8 cellular contexts compared by ENCODE assay signal in genomic region chr19:50432221-50432626, GRCh38. TPM values are rescaled to one million over a fixed set of nuclear protein-coding genes. Genes with fewer than 3 reads are reported as not detected.
A peak's percentile ranks its signal among the peaks of the same experiment; 100 is the strongest.
DNase-seq lines count a peak whose midpoint lies in the region; ATAC-seq, FAIRE-seq and TF ChIP-seq lines count a peak whose summit lies in the region.

No MANE protein-coding gene starts in this region.

- no peaks in the 10 kb centered on the region for H3K36me3 ChIP-seq in breast epithelium
- no peaks in the 10 kb centered on the region for H3K36me3 ChIP-seq in mucosa of rectum (ENCODE audit: control insufficient read depth in 2 of 2, insufficient read depth in 2 of 2, low read length in 2 of 2)
- no peaks in the 10 kb centered on the region for H3K36me3 ChIP-seq in kidney (ENCODE audit: control insufficient read depth in 1 of 2, insufficient read depth in 2 of 2, low read length in 2 of 2)

- peak overlapping the region; percentile 41 to 48 for H3K9ac ChIP-seq in mucosa of rectum (ENCODE audit: low read depth in 1 of 2, low read length in 2 of 2)
- H3K9ac ChIP-seq in kidney (ENCODE audit: low read length in 2 of 2) = no peak overlapping the region

- TF ChIP-seq CTCF in Calu3 (IDR thresholded peaks at IDR 0.05; ENCODE audit: unreplicated experiment) = no peak
- no peak for TF ChIP-seq CTCF in breast epithelium (IDR thresholded peaks at IDR 0.05)
- TF ChIP-seq CTCF in kidney (IDR thresholded peaks at IDR 0.05; ENCODE audit: borderline replicate concordance, extremely low read depth, insufficient read depth) = no peak

- no peak for TF ChIP-seq POLR2A in breast epithelium (IDR thresholded peaks at IDR 0.05)

- H3K4me3 Mint-ChIP-seq in Calu3 (ENCODE audit: low read depth, unreplicated experiment) = peak overlapping the region; percentile 75

- H3K4me1 ChIP-seq in breast epithelium = peaks cover 0 to 4% of the 10 kb centered on the region in 2 donors
- H3K4me1 ChIP-seq in mucosa of rectum (ENCODE audit: control insufficient read depth in 2 of 2, insufficient read depth in 2 of 2, low read length in 2 of 2) = peaks cover 6 to 12% of the 10 kb centered on the region in 2 donors
- peaks cover 3 to 7% of the 10 kb centered on the region in 2 donors for H3K4me1 ChIP-seq in kidney (ENCODE audit: control insufficient read depth in 1 of 2, insufficient read depth in 1 of 2, low read depth in 1 of 2, low read length in 2 of 2)

- no peaks in the 10 kb centered on the region for H3K9me3 ChIP-seq in breast epithelium
- H3K9me3 ChIP-seq in mucosa of rectum (ENCODE audit: control insufficient read depth in 2 of 2, low read length in 2 of 2) = no peaks in the 10 kb centered on the region
- no peaks in the 10 kb centered on the region for H3K9me3 ChIP-seq in kidney (ENCODE audit: control insufficient read depth in 1 of 2, low read length in 2 of 2)

- peak overlapping the region; percentile 49 to 80 (median 72) for H3K4me3 ChIP-seq in breast epithelium
- H3K4me3 ChIP-seq in mucosa of rectum (ENCODE audit: low read length in 2 of 2) = peak overlapping the region; percentile 66 to 88
- peak overlapping the region in 1 of 2 donors; percentile 37 for H3K4me3 ChIP-seq in kidney (ENCODE audit: low read length in 2 of 2)

- no peaks in the 10 kb centered on the region for H3K4me1 Mint-ChIP-seq in Calu3 (ENCODE audit: low read depth, unreplicated experiment)

- peak overlapping the region; percentile 65 for H3K27ac Mint-ChIP-seq in Calu3 (ENCODE audit: unreplicated experiment)

- peaks cover 27% of the 10 kb centered on the region for H3K36me3 Mint-ChIP-seq in Calu3 (ENCODE audit: insufficient read depth, unreplicated experiment)

- peaks cover 79% of the 10 kb centered on the region for H3K27me3 Mint-ChIP-seq in Calu3 (ENCODE audit: unreplicated experiment)

- FAIRE-seq in kidney (lab: Jason Lieb, UNC) = no peak

- DNase-seq in Calu3 (peak; percentile 24), breast epithelium (ENCODE audit: low spot score in 2 of 2) (no peak), kidney (no peak), hepatic stellate cell (ENCODE audit: low spot score) (no peak)

- H3K9me3 Mint-ChIP-seq in Calu3 (ENCODE audit: low read depth, unreplicated experiment) = no peaks in the 10 kb centered on the region

- ATAC-seq in HG03354 (IDR thresholded peaks at IDR 0.05; ENCODE audit: poor library complexity, severe bottlenecking, unreplicated experiment) = peak; percentile 2
- no peak for ATAC-seq in GM21528 (IDR thresholded peaks at IDR 0.05; ENCODE audit: low FRiP score, unreplicated experiment)
- no peak for ATAC-seq in GM21576 (IDR thresholded peaks at IDR 0.05; ENCODE audit: unreplicated experiment)

- H3K27me3 ChIP-seq in breast epithelium (peaks cover 0 to 4% of the 10 kb centered on the region in 2 donors), mucosa of rectum (ENCODE audit: control insufficient read depth in 2 of 2, insufficient read depth in 2 of 2, low read length in 2 of 2) (peaks cover 11 to 12% of the 10 kb centered on the region in 2 donors)

- no TSS peak for BruUV-seq in Calu3 (replicated peaks; lab: Mats Ljungman, UMichigan)

- peak overlapping the region; percentile 74 to 81 for H3K27ac ChIP-seq in breast epithelium
- peak overlapping the region in 1 of 2 donors; percentile 38 for H3K27ac ChIP-seq in mucosa of rectum (ENCODE audit: low read depth in 2 of 2, low read length in 2 of 2)
- H3K27ac ChIP-seq in kidney (ENCODE audit: low read depth in 2 of 2, low read length in 2 of 2) = no peak overlapping the region

- intact Hi-C loops in Calu3 (cut with micrococcal nuclease; ENCODE audit: unreplicated experiment) = no loop called here
- intact Hi-C loops in breast epithelium (cut with DNase I; ENCODE audit: low total_unique reads) = no loop called here
- intact Hi-C loops in kidney (cut with DNase I) = no loop called here

- CTCF ChIA-PET in Calu3 (lab: Charles Lee) = no interaction called here

RNA-seq across cellular contexts. Expression of gene MYBPC2, which starts 0.5 kb away (rescaled TPM):
- total RNA-seq in Calu3 (2022) = not detected in 2 replicates
- total RNA-seq in breast epithelium = under 1 TPM in 1 of 3 donors, not detected in 2; under 0.01 TPM
- total RNA-seq in kidney = 0.98 TPM
- polyA plus RNA-seq in kidney (ENCODE audit: insufficient read depth, low read depth, low replicate concordance) = not detected

RNA-seq across cellular contexts. Expression of gene SPIB, which starts 13.5 kb away (rescaled TPM):
- total RNA-seq in Calu3 (2022) (1.2 and 1.3 TPM in 2 replicates), breast epithelium (under 1 TPM in 1 of 3 donors, not detected in 2; 0.33 TPM), kidney (1.1 TPM)
- polyA plus RNA-seq in kidney (ENCODE audit: insufficient read depth, low read depth, low replicate concordance) = not detected

RNA-seq across cellular contexts. Expression of gene EMC10, which starts 44.1 kb away (rescaled TPM):
- total RNA-seq in Calu3 (2022) (200 and 214 TPM in 2 replicates), breast epithelium (10 to 100 TPM; 38.0 to 78.2 (median 64.6) TPM), kidney (184 TPM)
- polyA plus RNA-seq in kidney (ENCODE audit: insufficient read depth, low read depth, low replicate concordance) = 199 TPM

RNA-seq across cellular contexts. Expression of gene GARIN5A, which starts 44.4 kb away (rescaled TPM):
- total RNA-seq in Calu3 (2022) = 6.0 and 7.8 TPM in 2 replicates
- total RNA-seq in breast epithelium = 1 to 10 TPM in 2 of 3 donors, under 1 TPM in 1; 0.98 to 1.3 (median 1.1) TPM
- 2.0 TPM for total RNA-seq in kidney
- 9.0 TPM for polyA plus RNA-seq in kidney (ENCODE audit: insufficient read depth, low read depth, low replicate concordance)

RNA-seq across cellular contexts. Expression of gene POLD1, which starts 48.1 kb away (rescaled TPM):
- 67.1 and 81.9 TPM in 2 replicates for total RNA-seq in Calu3 (2022)
- 10 to 100 TPM; 13.8 to 17.3 (median 16.0) TPM for total RNA-seq in breast epithelium
- 22.1 TPM for total RNA-seq in kidney
- polyA plus RNA-seq in kidney (ENCODE audit: insufficient read depth, low read depth, low replicate concordance) = 17.8 TPM

Comparison
In these comparisons a context has a peak if more than half of its experiments do, and no peak if none do; other contexts are left out.
1. H3K27ac ChIP-seq: peak in breast epithelium (2 of 2); none in kidney (0 of 2).
2. H3K9ac ChIP-seq: peak in mucosa of rectum (2 of 2); none in kidney (0 of 2).